16 cellular contexts compared by ENCODE assay signal in genomic region chr1:24717867-24718650, GRCh38. TPM values are rescaled to one million over a fixed set of nuclear protein-coding genes. Genes with fewer than 3 reads are reported as not detected.
A peak's percentile ranks its signal among the peaks of the same experiment; 100 is the strongest.
DNase-seq lines count a peak whose midpoint lies in the region; ATAC-seq and TF ChIP-seq lines count a peak whose summit lies in the region.
"Had no signal": no experiment of that assay in that cellular context is flagged by ENCODE, and none has a peak within 500 bp of the region (broad histone marks: within the 10 kb centered on the region; RNA-seq: fewer than 3 reads in every experiment).

No MANE protein-coding gene starts in this region.

- H3K27me3 Mint-ChIP-seq in endothelial cell (ENCODE audit: unreplicated experiment): peaks cover 10% of the 10 kb centered on the region
- no peaks in the 10 kb centered on the region for H3K27me3 Mint-ChIP-seq in Calu3 (ENCODE audit: unreplicated experiment)
- H3K27me3 Mint-ChIP-seq: activated naive CD8-positive, alpha-beta T cell treated with anti-CD3 and anti-CD28 coated beads, Interleukin-2, amount 10 ng/mL, durations not matched to agents 7 days and 5 days; CD4-positive, alpha-beta T cell had no signal

- intact Hi-C loops in tibial artery (cut with DNase I; ENCODE audit: low total_unique reads): no loop called here
- intact Hi-C loops in Calu3 (cut with micrococcal nuclease; ENCODE audit: unreplicated experiment): no loop called here

- H4K8ac ChIP-seq in mesenchymal stem cell (ENCODE audit: low read length): peak overlapping the region; percentile 51

- H3K9me3 ChIP-seq in RWPE2 (ENCODE audit: severe bottlenecking): no peaks in the 10 kb centered on the region
- no peaks in the 10 kb centered on the region for H3K9me3 ChIP-seq in mesenchymal stem cell (ENCODE audit: control insufficient read depth, low read length)
- no peaks in the 10 kb centered on the region for H3K9me3 ChIP-seq in tibial artery
- H3K9me3 ChIP-seq: vagina had no signal

- H3K27ac ChIP-seq in RWPE2 (ENCODE audit: poor library complexity, severe bottlenecking) (peak overlapping the region; percentile 79), mesenchymal stem cell (ENCODE audit: low read length, poor library complexity, severe bottlenecking) (no peak overlapping the region), tibial artery (peak overlapping the region; percentile 22 to 62)
- H3K27ac ChIP-seq: vagina had no signal

- no peak for TF ChIP-seq CTCF in RWPE2 (IDR thresholded peaks at IDR 0.05; ENCODE audit: poor library complexity, severe bottlenecking)
- TF ChIP-seq CTCF in endothelial cell (IDR thresholded peaks at IDR 0.05; ENCODE audit: unreplicated experiment): no peak
- no peak for TF ChIP-seq CTCF in tibial artery (IDR thresholded peaks at IDR 0.05)
- no peak for TF ChIP-seq CTCF in Calu3 (IDR thresholded peaks at IDR 0.05; ENCODE audit: unreplicated experiment)

- H3K79me1 ChIP-seq in mesenchymal stem cell (replicated peaks; ENCODE audit: low read length, poor library complexity, severe bottlenecking): no peaks in the 10 kb centered on the region

- peak overlapping the region; percentile 55 for H2BK15ac ChIP-seq in mesenchymal stem cell (ENCODE audit: low read depth, poor library complexity, severe bottlenecking)

- H3K4me1 ChIP-seq in RWPE2 (ENCODE audit: insufficient read depth, poor library complexity, severe bottlenecking) (peaks cover 31% of the 10 kb centered on the region), mesenchymal stem cell (ENCODE audit: control insufficient read depth, insufficient read depth, low read depth, low read length) (peaks cover 18% of the 10 kb centered on the region), tibial artery (peaks cover 0 to 35% (median 23%) of the 10 kb centered on the region in 4 donors)

- H2BK120ac ChIP-seq in mesenchymal stem cell (ENCODE audit: low read depth, low read length): no peak overlapping the region

- peak overlapping the region in 1 of 2 experiments; percentile 0 for H3K18ac ChIP-seq in mesenchymal stem cell (ENCODE audit: low read depth in 1 of 2, low read length in 2 of 2)

- no peaks in the 10 kb centered on the region for H3K36me3 ChIP-seq in RWPE2 (ENCODE audit: low read depth)
- H3K36me3 ChIP-seq in mesenchymal stem cell (ENCODE audit: control insufficient read depth in 1 of 2, insufficient read depth in 2 of 2, low read depth in 1 of 2, low read length in 2 of 2): no peaks in the 10 kb centered on the region
- H3K36me3 ChIP-seq in tibial artery: no peaks in the 10 kb centered on the region
- H3K36me3 ChIP-seq: vagina had no signal

- H2AFZ ChIP-seq in mesenchymal stem cell (ENCODE audit: low read depth, low read length): no peak overlapping the region

- H4K91ac ChIP-seq in mesenchymal stem cell (ENCODE audit: low read length): peak overlapping the region; percentile 14

- no peak for DNase-seq in RWPE2 (ENCODE audit: low spot score)
- no peak for DNase-seq in endothelial cell (ENCODE audit: low spot score)
- no peak for DNase-seq in mesenchymal stem cell
- peak in 1 of 2 donors; percentile 45 for DNase-seq in tibial artery
- DNase-seq in Calu3: no peak
- no peak for DNase-seq in NCI-H510A treated with DMSO at 0.1 percent for 48 hours (lab: John Stamatoyannopoulos, UW)
- DNase-seq: activated CD4-positive, alpha-beta T cell treated with anti-CD3 and anti-CD28 coated beads for 4 hours; activated naive CD8-positive, alpha-beta T cell treated with anti-CD3 and anti-CD28 coated beads, Interleukin-2, amount 10 ng/mL, durations not matched to agents 7 days and 5 days; CD4-positive, alpha-beta T cell; H7; nephron progenitor cell; SHP77 treated with DMSO at 0.1 percent for 48 hours; stimulated activated CD4-positive, alpha-beta T cell treated with anti-CD3 and anti-CD28 coated beads, Interleukin-4, amount 100 ng/mL, for 24 hours; T-helper 9 cell had no signal

- H3K4me1 Mint-ChIP-seq in endothelial cell (ENCODE audit: unreplicated experiment): peaks cover 8% of the 10 kb centered on the region
- H3K4me1 Mint-ChIP-seq in Calu3 (ENCODE audit: low read depth, unreplicated experiment): no peaks in the 10 kb centered on the region

- H3K14ac ChIP-seq in mesenchymal stem cell (ENCODE audit: low read length in 2 of 2): no peak overlapping the region

- H3K9ac ChIP-seq in mesenchymal stem cell (ENCODE audit: low read length): no peak overlapping the region

- H3K36me3 Mint-ChIP-seq in endothelial cell (ENCODE audit: low read depth, unreplicated experiment): peaks cover 4% of the 10 kb centered on the region
- H3K36me3 Mint-ChIP-seq in Calu3 (ENCODE audit: insufficient read depth, unreplicated experiment): no peaks in the 10 kb centered on the region
- H3K36me3 Mint-ChIP-seq: activated naive CD8-positive, alpha-beta T cell treated with anti-CD3 and anti-CD28 coated beads, Interleukin-2, amount 10 ng/mL, durations not matched to agents 7 days and 5 days had no signal

- H3K4me2 ChIP-seq in mesenchymal stem cell (ENCODE audit: low read length, poor library complexity, severe bottlenecking): no peak overlapping the region

- H2AK5ac ChIP-seq in mesenchymal stem cell (ENCODE audit: low read length, severe bottlenecking): peak overlapping the region; percentile 71

- H3K27me3 ChIP-seq in RWPE2 (ENCODE audit: insufficient read depth, poor library complexity, severe bottlenecking) (no peaks in the 10 kb centered on the region), mesenchymal stem cell (ENCODE audit: control insufficient read depth in 1 of 2, insufficient read depth in 1 of 2, low read length in 2 of 2) (no peaks in the 10 kb centered on the region), tibial artery (no peaks in the 10 kb centered on the region)
- H3K27me3 ChIP-seq: vagina had no signal

- H3K27ac Mint-ChIP-seq in endothelial cell (ENCODE audit: unreplicated experiment): peak overlapping the region; percentile 30
- H3K27ac Mint-ChIP-seq in Calu3 (ENCODE audit: unreplicated experiment): no peak overlapping the region
- H3K27ac Mint-ChIP-seq: activated naive CD8-positive, alpha-beta T cell treated with anti-CD3 and anti-CD28 coated beads, Interleukin-2, amount 10 ng/mL, durations not matched to agents 7 days and 5 days; CD4-positive, alpha-beta T cell; nephron progenitor cell had no signal

- BruUV-seq in Calu3 (replicated peaks; lab: Mats Ljungman, UMichigan): no TSS peak

- H3K4me3 Mint-ChIP-seq in endothelial cell (ENCODE audit: unreplicated experiment) (no peak overlapping the region), Calu3 (ENCODE audit: low read depth, unreplicated experiment) (no peak overlapping the region)
- H3K4me3 Mint-ChIP-seq: activated naive CD8-positive, alpha-beta T cell treated with anti-CD3 and anti-CD28 coated beads, Interleukin-2, amount 10 ng/mL, durations not matched to agents 7 days and 5 days; CD4-positive, alpha-beta T cell; nephron progenitor cell had no signal

- no peak overlapping the region for H2BK5ac ChIP-seq in mesenchymal stem cell (ENCODE audit: low read depth, low read length, poor library complexity, severe bottlenecking)

- no peaks in the 10 kb centered on the region for H3K9me3 Mint-ChIP-seq in endothelial cell (ENCODE audit: unreplicated experiment)
- H3K9me3 Mint-ChIP-seq in Calu3 (ENCODE audit: low read depth, unreplicated experiment): no peaks in the 10 kb centered on the region
- H3K9me3 Mint-ChIP-seq: activated naive CD8-positive, alpha-beta T cell treated with anti-CD3 and anti-CD28 coated beads, Interleukin-2, amount 10 ng/mL, durations not matched to agents 7 days and 5 days; CD4-positive, alpha-beta T cell had no signal

- ATAC-seq in RWPE2 (ENCODE audit: low read depth) (no peak), GM18861 (IDR thresholded peaks at IDR 0.05; ENCODE audit: unreplicated experiment) (no peak)

- peak overlapping the region in 1 of 2 experiments; percentile 12 for H2BK12ac ChIP-seq in mesenchymal stem cell (ENCODE audit: low read length in 2 of 2)

- H3K4me3 ChIP-seq in RWPE2 (ENCODE audit: severe bottlenecking) (no peak overlapping the region), mesenchymal stem cell (ENCODE audit: insufficient read depth in 1 of 2, low read depth in 1 of 2, low read length in 2 of 2) (no peak overlapping the region), tibial artery (no peak overlapping the region)
- H3K4me3 ChIP-seq: vagina had no signal

- peak overlapping the region in 1 of 2 experiments; percentile 24 for H3K4ac ChIP-seq in mesenchymal stem cell (ENCODE audit: low read depth in 1 of 2, low read length in 2 of 2)

- WGBS in mesenchymal stem cell: 98% methylated on average over 8 of the region's 8 CpGs

- no peak overlapping the region for H3K23ac ChIP-seq in mesenchymal stem cell (ENCODE audit: low read length in 2 of 2)

- CTCF ChIA-PET in Calu3 (lab: Charles Lee): no interaction called here

RNA-seq across cellular contexts. Expression of gene CLIC4, which starts 27.2 kb away (rescaled TPM):
- total RNA-seq in endothelial cell (ENCODE audit: unreplicated experiment) (109 TPM), Calu3 (2022) (45.2 and 62.7 TPM in 2 replicates)
- 212 TPM for polyA plus RNA-seq in mesenchymal stem cell (2013, experiment 1 of 2)
- 219 TPM for polyA plus RNA-seq in mesenchymal stem cell (2013, experiment 2 of 2)
